10 cellular contexts compared by ENCODE assay signal in genomic region chr11:2837096-2837601, GRCh38. TPM values are rescaled to one million over a fixed set of nuclear protein-coding genes. Genes with fewer than 3 reads are reported as not detected.
A peak's percentile ranks its signal among the peaks of the same experiment; 100 is the strongest.
DNase-seq lines count a peak whose midpoint lies in the region; ATAC-seq and TF ChIP-seq lines count a peak whose summit lies in the region.
"Had no signal": no experiment of that assay in that cellular context is flagged by ENCODE, and none has a peak within 500 bp of the region (broad histone marks: within the 10 kb centered on the region; RNA-seq: fewer than 3 reads in every experiment).

No MANE protein-coding gene starts in this region.

- no peak overlapping the region for H3K4me3 Mint-ChIP-seq in activated T-helper 1 cell treated with anti-CD3 and anti-CD28 coated beads, Interleukin-12 subunit alpha, Interleukin-12 subunit beta, Interleukin-2, Interleukin-4 antibody, amounts not matched to agents 30 ng/mL and 10 ng/mL and 1 ng/mL, durations not matched to agents 14 hours and 24 hours and 36 hours
- H3K4me3 Mint-ChIP-seq: activated naive CD4-positive, alpha-beta T cell treated with anti-CD3 and anti-CD28 coated beads, Interleukin-2, amount 50 U/mL, for 24 hours had no signal

- peak; percentile 78 to 89 for ATAC-seq in lower lobe of right lung
- no peak for ATAC-seq in HG03460 (IDR thresholded peaks at IDR 0.05; ENCODE audit: unreplicated experiment)

- TF ChIP-seq CTCF in choroid plexus epithelial cell (conservative IDR thresholded peaks at IDR 0.05; ENCODE audit: low read depth, low read length) (peak; percentile 33), lower lobe of right lung (IDR thresholded peaks at IDR 0.05) (peak; percentile 45)

- H3K4me3 ChIP-seq in choroid plexus epithelial cell (ENCODE audit: low read depth, low read length) (no peak overlapping the region), lower lobe of right lung (no peak overlapping the region)

- H3K9me3 ChIP-seq in lower lobe of right lung, result no peaks in the 10 kb centered on the region

- no peaks in the 10 kb centered on the region for H3K27me3 ChIP-seq in lower lobe of right lung (ENCODE audit: low read depth)

- no peaks in the 10 kb centered on the region for H3K36me3 Mint-ChIP-seq in activated T-helper 1 cell treated with anti-CD3 and anti-CD28 coated beads, Interleukin-12 subunit alpha, Interleukin-12 subunit beta, Interleukin-2, Interleukin-4 antibody, amounts not matched to agents 30 ng/mL and 10 ng/mL and 1 ng/mL, durations not matched to agents 14 hours and 24 hours and 36 hours (ENCODE audit: low read depth)
- H3K36me3 Mint-ChIP-seq: activated naive CD4-positive, alpha-beta T cell treated with anti-CD3 and anti-CD28 coated beads, Interleukin-2, amount 50 U/mL, for 24 hours had no signal

- peak overlapping the region; percentile 41 for H3K27ac ChIP-seq in lower lobe of right lung

- intact Hi-C loops in lower lobe of right lung (cut with DNase I), result no loop called here
- intact Hi-C loops in activated T-helper 1 cell treated with anti-CD3 and anti-CD28 coated beads, Interleukin-12 subunit alpha, Interleukin-12 subunit beta, Interleukin-2, Interleukin-4 antibody, amounts not matched to agents 30 ng/mL and 10 ng/mL and 1 ng/mL, durations not matched to agents 14 hours and 24 hours and 36 hours (cut with micrococcal nuclease), result no loop called here

- TF ChIP-seq EP300 in Ishikawa (IDR thresholded peaks at IDR 0.05; ENCODE audit: borderline replicate concordance), result no peak

- in situ Hi-C loops in ACHN (cut with HindIII; ENCODE audit: low pct_ligation_motif_present, low pct_unique_long_range_greater_than_20kb, low sequenced_read_pairs), result no loop called here

- peaks cover 16% of the 10 kb centered on the region for H3K4me1 ChIP-seq in lower lobe of right lung

- DNase-seq in ACHN, result peak; percentile 9
- peak; percentile 25 for DNase-seq in choroid plexus epithelial cell (ENCODE audit: low read depth)
- peak; percentile 83 for DNase-seq in lower lobe of right lung
- DNase-seq in NCI-H1092 treated with DMSO at 0.1 percent for 48 hours (lab: John Stamatoyannopoulos, UW), result no peak
- DNase-seq in NCI-H774 (lab: John Stamatoyannopoulos, UW), result no peak
- no peak for DNase-seq in activated T-helper 1 cell treated with anti-CD3 and anti-CD28 coated beads, Interleukin-12 subunit alpha, Interleukin-12 subunit beta, Interleukin-2, Interleukin-4 antibody, amounts not matched to agents 30 ng/mL and 10 ng/mL and 1 ng/mL, durations not matched to agents 14 hours and 24 hours and 36 hours (ENCODE audit: low spot score)
- DNase-seq: DMS79 treated with DMSO at 0.1 percent for 48 hours had no signal

- TF ChIP-seq RAD21 in Ishikawa (IDR thresholded peaks at IDR 0.05; ENCODE audit: low read depth), result peak; percentile 25; the same call in 1 of the 2 replicates

- H3K27me3 Mint-ChIP-seq in activated T-helper 1 cell treated with anti-CD3 and anti-CD28 coated beads, Interleukin-12 subunit alpha, Interleukin-12 subunit beta, Interleukin-2, Interleukin-4 antibody, amounts not matched to agents 30 ng/mL and 10 ng/mL and 1 ng/mL, durations not matched to agents 14 hours and 24 hours and 36 hours (ENCODE audit: insufficient read depth), result peaks cover 2% of the 10 kb centered on the region
- H3K27me3 Mint-ChIP-seq: activated naive CD4-positive, alpha-beta T cell treated with anti-CD3 and anti-CD28 coated beads, Interleukin-2, amount 50 U/mL, for 24 hours had no signal

- no peaks in the 10 kb centered on the region for H3K36me3 ChIP-seq in lower lobe of right lung

- no peaks in the 10 kb centered on the region for H3K4me1 Mint-ChIP-seq in activated T-helper 1 cell treated with anti-CD3 and anti-CD28 coated beads, Interleukin-12 subunit alpha, Interleukin-12 subunit beta, Interleukin-2, Interleukin-4 antibody, amounts not matched to agents 30 ng/mL and 10 ng/mL and 1 ng/mL, durations not matched to agents 14 hours and 24 hours and 36 hours (ENCODE audit: low read depth)

- H3K9me3 Mint-ChIP-seq in activated T-helper 1 cell treated with anti-CD3 and anti-CD28 coated beads, Interleukin-12 subunit alpha, Interleukin-12 subunit beta, Interleukin-2, Interleukin-4 antibody, amounts not matched to agents 30 ng/mL and 10 ng/mL and 1 ng/mL, durations not matched to agents 14 hours and 24 hours and 36 hours, result no peaks in the 10 kb centered on the region
- H3K9me3 Mint-ChIP-seq: activated naive CD4-positive, alpha-beta T cell treated with anti-CD3 and anti-CD28 coated beads, Interleukin-2, amount 50 U/mL, for 24 hours had no signal

- no peak overlapping the region for H3K27ac Mint-ChIP-seq in activated T-helper 1 cell treated with anti-CD3 and anti-CD28 coated beads, Interleukin-12 subunit alpha, Interleukin-12 subunit beta, Interleukin-2, Interleukin-4 antibody, amounts not matched to agents 30 ng/mL and 10 ng/mL and 1 ng/mL, durations not matched to agents 14 hours and 24 hours and 36 hours
- H3K27ac Mint-ChIP-seq: activated naive CD4-positive, alpha-beta T cell treated with anti-CD3 and anti-CD28 coated beads, Interleukin-2, amount 50 U/mL, for 24 hours had no signal

TF ChIP-seq in Ishikawa, 13 proteins besides CTCF, POLR2A, EP300 and RAD21:
- TF ChIP-seq TCF12 (IDR thresholded peaks at IDR 0.05; ENCODE audit: low read depth) (no peak), ZBTB7A (IDR thresholded peaks at IDR 0.05; ENCODE audit: low read depth) (peak; percentile 56; the same call in 1 of the 2 replicates)

RNA-seq across cellular contexts. Expression of gene CDKN1C, which starts 48.4 kb away (rescaled TPM):
- total RNA-seq in lower lobe of right lung, result 39.5 TPM
- total RNA-seq in activated T-helper 1 cell treated with anti-CD3 and anti-CD28 coated beads, Interleukin-12 subunit alpha, Interleukin-12 subunit beta, Interleukin-2, Interleukin-4 antibody, amounts not matched to agents 30 ng/mL and 10 ng/mL and 1 ng/mL, durations not matched to agents 14 hours and 24 hours and 36 hours, result 3.1 and 3.9 TPM in 2 replicates

Comparison
In these comparisons a context has a peak if more than half of its experiments do, and no peak if none do; other contexts are left out.
1. DNase-seq: peak in ACHN (single experiment), choroid plexus epithelial cell (single experiment) and lower lobe of right lung (single experiment); none in NCI-H1092 treated with DMSO at 0.1 percent for 48 hours (single experiment), NCI-H774 (single experiment) and activated T-helper 1 cell treated with anti-CD3 and anti-CD28 coated beads, Interleukin-12 subunit alpha, Interleukin-12 subunit beta, Interleukin-2, Interleukin-4 antibody, amounts not matched to agents 30 ng/mL and 10 ng/mL and 1 ng/mL, durations not matched to agents 14 hours and 24 hours and 36 hours (single experiment).